In the genomic region with DNA sequence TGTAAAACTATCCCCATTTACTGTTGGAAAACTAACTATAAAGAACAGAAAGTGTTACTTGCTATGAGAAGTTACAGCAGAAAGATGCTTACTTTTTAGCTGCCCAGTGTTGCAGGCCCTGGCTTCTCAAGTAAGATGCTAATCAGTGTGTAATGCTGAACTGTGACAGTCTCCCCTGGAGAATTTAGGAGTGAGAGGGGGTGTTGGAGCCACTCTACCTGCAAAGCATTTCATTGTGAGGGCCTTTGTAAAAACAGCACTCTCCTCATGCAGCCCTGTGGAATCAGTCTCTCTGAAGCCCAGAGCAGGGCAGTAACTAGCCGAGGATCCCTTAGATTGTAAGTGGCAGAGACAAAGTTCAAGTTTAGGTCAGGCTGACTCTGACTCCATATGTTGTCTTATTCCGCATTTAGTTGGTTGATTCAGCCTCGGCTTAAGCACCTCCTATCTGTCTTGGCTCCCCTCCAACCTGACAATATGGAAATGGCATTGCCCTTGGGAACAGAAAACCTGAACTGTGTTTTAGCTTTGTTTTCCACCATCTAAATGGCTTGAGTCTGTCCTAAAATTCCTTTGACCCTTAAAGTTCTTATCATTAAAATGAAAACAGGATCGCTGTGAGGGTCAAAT, we compare ENCODE assay signal across 9 cellular contexts.
DNase-seq lines count a peak whose midpoint lies in the region; ATAC-seq and TF ChIP-seq lines count a peak whose summit lies in the region.
"Had no signal": no experiment of that assay in that cellular context is flagged by ENCODE, and none has a peak within 500 bp of the region (broad histone marks: within the 10 kb centered on the region; RNA-seq: fewer than 3 reads in every experiment).

No MANE protein-coding gene starts in this region.

- no peak for TF ChIP-seq POLR2A in thyroid gland (IDR thresholded peaks at IDR 0.05)

- WGBS in thyroid gland, 2 donors, result 31 to 36% methylated on average over 4 of the region's 4 CpGs

- H3K27me3 Mint-ChIP-seq in stimulated activated naive B cell treated with anti-CD40 and anti-IgM and Interleukin-4, amounts not matched to agents 10 μg/mL and 1 μg/mL and 100 μg/mL, for 72 hours, result no peaks in the 10 kb centered on the region

- no peak for DNase-seq in Right ventricle myocardium superior
- DNase-seq in cardiac septum (ENCODE audit: low spot score), result no peak
- peak; percentile 95 for DNase-seq in fibroblast of mammary gland (ENCODE audit: low read depth)
- peak; percentile 48 to 63 for DNase-seq in thyroid gland
- no peak for DNase-seq in stimulated activated naive B cell treated with anti-CD40 and anti-IgM and Interleukin-4, amounts not matched to agents 10 μg/mL and 1 μg/mL and 100 μg/mL, for 72 hours
- DNase-seq in NCI-H1436 (lab: John Stamatoyannopoulos, UW), result no peak
- DNase-seq: posterior cingulate gyrus had no signal

- H3K36me3 ChIP-seq in thyroid gland, result peaks cover 6 to 9% of the 10 kb centered on the region in 2 donors

- H3K4me1 ChIP-seq in thyroid gland, result peaks cover 10 to 24% of the 10 kb centered on the region in 2 donors

- H3K4me1 Mint-ChIP-seq in stimulated activated naive B cell treated with anti-CD40 and anti-IgM and Interleukin-4, amounts not matched to agents 10 μg/mL and 1 μg/mL and 100 μg/mL, for 72 hours, result peaks cover 7 to 12% of the 10 kb centered on the region in 2 donors

- peak overlapping the region; percentile 47 to 64 (median 53) for H3K27ac ChIP-seq in thyroid gland

- TF ChIP-seq CTCF in fibroblast of mammary gland (conservative IDR thresholded peaks at IDR 0.05; ENCODE audit: control insufficient read depth, insufficient read depth, low read depth, low read length) (peak; percentile 12), thyroid gland (IDR thresholded peaks at IDR 0.05) (no peak)

- H3K4me3 ChIP-seq in fibroblast of mammary gland (ENCODE audit: control insufficient read depth, low read depth, low read length) (no peak overlapping the region), thyroid gland (replicated peaks in 1 of 3) (no peak overlapping the region)

- H3K9me3 ChIP-seq in thyroid gland, result no peaks in the 10 kb centered on the region

- no peak overlapping the region for H3K27ac Mint-ChIP-seq in stimulated activated naive B cell treated with anti-CD40 and anti-IgM and Interleukin-4, amounts not matched to agents 10 μg/mL and 1 μg/mL and 100 μg/mL, for 72 hours

- H3K4me3 Mint-ChIP-seq in stimulated activated naive B cell treated with anti-CD40 and anti-IgM and Interleukin-4, amounts not matched to agents 10 μg/mL and 1 μg/mL and 100 μg/mL, for 72 hours, result no peak overlapping the region

- H3K36me3 Mint-ChIP-seq in stimulated activated naive B cell treated with anti-CD40 and anti-IgM and Interleukin-4, amounts not matched to agents 10 μg/mL and 1 μg/mL and 100 μg/mL, for 72 hours, result peaks cover 2 to 3% of the 10 kb centered on the region in 2 donors

- H3K27me3 ChIP-seq in thyroid gland, result no peaks in the 10 kb centered on the region

- ATAC-seq in Right ventricle myocardium superior (ENCODE audit: poor library complexity), result peak; percentile 32
- peak; percentile 93 for ATAC-seq in SK-N-SH treated with all-trans-retinoic acid at 6 μM for 48 hours
- no peak for ATAC-seq in stimulated activated naive B cell treated with anti-CD40 and anti-IgM and Interleukin-4, amounts not matched to agents 10 μg/mL and 1 μg/mL and 100 μg/mL, for 72 hours (replicated peaks)
- no peak for ATAC-seq in HG02973 (IDR thresholded peaks at IDR 0.05; ENCODE audit: unreplicated experiment)

- peaks cover 0 to 4% of the 10 kb centered on the region in 2 donors for H3K9me3 Mint-ChIP-seq in stimulated activated naive B cell treated with anti-CD40 and anti-IgM and Interleukin-4, amounts not matched to agents 10 μg/mL and 1 μg/mL and 100 μg/mL, for 72 hours

- intact Hi-C loops in Right ventricle myocardium superior (cut with DNase I), result loop anchor here (10.0 kb wide), 1 partner anchor 262 kb away; no protein-coding TSS in a partner anchor
- intact Hi-C loops in cardiac septum (cut with DNase I), result loop anchor here (2.0 to 5.0 kb wide), 2 partner anchors 270 to 300 kb away; partner anchors contain the start of gene SNAPC1
- intact Hi-C loops in thyroid gland (cut with DNase I), result no loop called here

TF ChIP-seq in SK-N-SH treated with all-trans-retinoic acid at 6 μM for 48 hours, 23 proteins besides CTCF, POLR2A, EP300 and RAD21 (continues in another document):
- TF ChIP-seq ARNTL (CRISPR knock-in tag; IDR thresholded peaks at IDR 0.05; ENCODE audit: borderline replicate concordance, low read depth) (no peak), ESRRG (CRISPR knock-in tag; IDR thresholded peaks at IDR 0.05) (no peak), GLIS3 (CRISPR knock-in tag; IDR thresholded peaks at IDR 0.05) (no peak), PPARA (CRISPR knock-in tag; IDR thresholded peaks at IDR 0.05; ENCODE audit: borderline replicate concordance) (no peak), ZC3H10 (CRISPR knock-in tag; IDR thresholded peaks at IDR 0.05) (no peak), CSDC2 (CRISPR knock-in tag; IDR thresholded peaks at IDR 0.05) (peak; percentile 74; the same call in 1 of the 2 replicates), ZNF565 (CRISPR knock-in tag; conservative IDR thresholded peaks at IDR 0.05; ENCODE audit: low read depth) (no peak), TCF4 (CRISPR knock-in tag; IDR thresholded peaks at IDR 0.05; ENCODE audit: borderline replicate concordance) (peak; percentile 69; the same call in 1 of the 2 replicates), CREB5 (CRISPR knock-in tag; IDR thresholded peaks at IDR 0.05; ENCODE audit: low read depth) (no peak), ZNF8 (CRISPR knock-in tag; IDR thresholded peaks at IDR 0.05) (no peak), TSHZ2 (CRISPR knock-in tag; IDR thresholded peaks at IDR 0.05) (peak; percentile 22; the same call in 1 of the 2 replicates), ZFP3 (CRISPR knock-in tag; IDR thresholded peaks at IDR 0.05) (peak; percentile 55; the same call in 1 of the 2 replicates), TOX (CRISPR knock-in tag; IDR thresholded peaks at IDR 0.05; ENCODE audit: borderline replicate concordance) (no peak), RARB (CRISPR knock-in tag; IDR thresholded peaks at IDR 0.05) (no peak), ZNF70 (CRISPR knock-in tag; IDR thresholded peaks at IDR 0.05) (no peak), SNAI2 (CRISPR knock-in tag; IDR thresholded peaks at IDR 0.05) (peak; percentile 79)
- TF ChIP-seq, protein P1, sequence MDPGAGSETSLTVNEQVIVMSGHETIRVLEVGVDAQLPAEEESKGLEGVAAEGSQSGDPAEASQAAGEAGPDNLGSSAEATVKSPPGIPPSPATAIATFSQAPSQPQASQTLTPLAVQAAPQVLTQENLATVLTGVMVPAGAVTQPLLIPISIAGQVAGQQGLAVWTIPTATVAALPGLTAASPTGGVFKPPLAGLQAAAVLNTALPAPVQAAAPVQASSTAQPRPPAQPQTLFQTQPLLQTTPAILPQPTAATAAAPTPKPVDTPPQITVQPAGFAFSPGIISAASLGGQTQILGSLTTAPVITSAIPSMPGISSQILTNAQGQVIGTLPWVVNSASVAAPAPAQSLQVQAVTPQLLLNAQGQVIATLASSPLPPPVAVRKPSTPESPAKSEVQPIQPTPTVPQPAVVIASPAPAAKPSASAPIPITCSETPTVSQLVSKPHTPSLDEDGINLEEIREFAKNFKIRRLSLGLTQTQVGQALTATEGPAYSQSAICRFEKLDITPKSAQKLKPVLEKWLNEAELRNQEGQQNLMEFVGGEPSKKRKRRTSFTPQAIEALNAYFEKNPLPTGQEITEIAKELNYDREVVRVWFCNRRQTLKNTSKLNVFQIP (CRISPR knock-in tag; IDR thresholded peaks at IDR 0.05; ENCODE audit: borderline replicate concordance, low read depth), result no peak

Comparison
In these comparisons a context has a peak if more than half of its experiments do, and no peak if none do; other contexts are left out.
1. ATAC-seq: peak in Right ventricle myocardium superior (single experiment) and SK-N-SH treated with all-trans-retinoic acid at 6 μM for 48 hours (single experiment); none in stimulated activated naive B cell treated with anti-CD40 and anti-IgM and Interleukin-4, amounts not matched to agents 10 μg/mL and 1 μg/mL and 100 μg/mL, for 72 hours (0 of 2) and HG02973 (single experiment).
2. DNase-seq: peak in fibroblast of mammary gland (single experiment) and thyroid gland (2 of 2); none in Right ventricle myocardium superior (single experiment), cardiac septum (single experiment), stimulated activated naive B cell treated with anti-CD40 and anti-IgM and Interleukin-4, amounts not matched to agents 10 μg/mL and 1 μg/mL and 100 μg/mL, for 72 hours (single experiment) and NCI-H1436 (single experiment).